ENCODE assay signal across 1 cellular context in genomic region chr22:39359659-39360195, GRCh38.
TF ChIP-seq lines count a peak whose summit lies in the region.

No MANE protein-coding gene starts in this region.

TF ChIP-seq in WTC11, 78 proteins besides CTCF, POLR2A, EP300 and RAD21 (continued from another document):
- TF ChIP-seq ARID4B (CRISPR knock-in tag; IDR thresholded peaks at IDR 0.05; ENCODE audit: borderline replicate concordance): no peak
- TF ChIP-seq AFF4 (CRISPR knock-in tag; IDR thresholded peaks at IDR 0.05; ENCODE audit: borderline replicate concordance): no peak
- TF ChIP-seq ZNF512 (CRISPR knock-in tag; IDR thresholded peaks at IDR 0.05; ENCODE audit: borderline replicate concordance): no peak
- no peak for TF ChIP-seq MLX (CRISPR knock-in tag; IDR thresholded peaks at IDR 0.05)
- no peak for TF ChIP-seq ZSCAN18 (CRISPR knock-in tag; IDR thresholded peaks at IDR 0.05)
- TF ChIP-seq CREB1 (CRISPR knock-in tag; IDR thresholded peaks at IDR 0.05): no peak
- no peak for TF ChIP-seq PREB (CRISPR knock-in tag; IDR thresholded peaks at IDR 0.05; ENCODE audit: borderline replicate concordance)
- TF ChIP-seq OVOL2 (CRISPR knock-in tag; IDR thresholded peaks at IDR 0.05; ENCODE audit: borderline replicate concordance): no peak
- TF ChIP-seq HMGA2 (CRISPR knock-in tag; IDR thresholded peaks at IDR 0.05): no peak
- TF ChIP-seq ZNF532 (CRISPR knock-in tag; IDR thresholded peaks at IDR 0.05; ENCODE audit: borderline replicate concordance): no peak
